13 cellular contexts compared by ENCODE assay signal in genomic region chr16:11181889-11182279, GRCh38.
DNase-seq lines count a peak whose midpoint lies in the region; ATAC-seq and TF ChIP-seq lines count a peak whose summit lies in the region.
"Had no signal": no experiment of that assay in that cellular context is flagged by ENCODE, and none has a peak within 500 bp of the region (broad histone marks: within the 10 kb centered on the region; RNA-seq: fewer than 3 reads in every experiment).

No MANE protein-coding gene starts in this region.

- H3K27me3 Mint-ChIP-seq in activated T-helper 17 cell treated with anti-CD3 and anti-CD28 coated beads, Interleukin-2, amount 50 U/mL, for 72 hours: no peaks in the 10 kb centered on the region

- H3K56ac ChIP-seq in mesendoderm (ENCODE audit: low read length): peak overlapping the region; percentile 2

- H3K4ac ChIP-seq in mesendoderm (ENCODE audit: low read depth, low read length): no peak overlapping the region

- peaks cover 9% of the 10 kb centered on the region for H3K4me1 ChIP-seq in mesendoderm (ENCODE audit: control insufficient read depth, low read depth, low read length)

- H3K18ac ChIP-seq in mesendoderm (ENCODE audit: low read length): no peak overlapping the region

- H2BK120ac ChIP-seq in mesendoderm (ENCODE audit: low read depth, low read length): no peak overlapping the region

- WGBS in mesendoderm (ENCODE audit: extremely low coverage, insufficient coverage, low lambda C conversion rate): no CpG with 5 or more reads among the region's 12 CpGs

- no peaks in the 10 kb centered on the region for H3K36me3 ChIP-seq in mesendoderm (ENCODE audit: control insufficient read depth, insufficient read depth, low read length)
- H3K36me3 ChIP-seq: cardiac muscle cell had no signal

- H3K27ac Mint-ChIP-seq in activated T-helper 17 cell treated with anti-CD3 and anti-CD28 coated beads, Interleukin-2, amount 50 U/mL, for 72 hours: peak overlapping the region; percentile 84

- H3K27ac ChIP-seq in mesendoderm (ENCODE audit: low read depth, low read length): no peak overlapping the region
- H3K27ac ChIP-seq: cardiac muscle cell, hepatocyte, neutrophil had no signal

- H2BK15ac ChIP-seq in mesendoderm (replicated peaks; ENCODE audit: low read depth): no peak overlapping the region

- H3K27me3 ChIP-seq in mesendoderm (ENCODE audit: insufficient read depth, low read length, poor library complexity): no peaks in the 10 kb centered on the region
- H3K27me3 ChIP-seq: cardiac muscle cell, hepatocyte, neutrophil had no signal

- no peaks in the 10 kb centered on the region for H3K9me3 Mint-ChIP-seq in activated T-helper 17 cell treated with anti-CD3 and anti-CD28 coated beads, Interleukin-2, amount 50 U/mL, for 72 hours

- peaks cover 20% of the 10 kb centered on the region for H3K4me1 Mint-ChIP-seq in activated T-helper 17 cell treated with anti-CD3 and anti-CD28 coated beads, Interleukin-2, amount 50 U/mL, for 72 hours

- no peaks in the 10 kb centered on the region for H3K79me2 ChIP-seq in mesendoderm (ENCODE audit: control insufficient read depth, insufficient read depth, low read length)
- H3K79me2 ChIP-seq: hepatocyte had no signal

- TF ChIP-seq CTCF in AG10803 (conservative IDR thresholded peaks at IDR 0.05; ENCODE audit: low read length): no peak

- H3K4me3 ChIP-seq in AG10803 (ENCODE audit: low read length): no peak overlapping the region
- no peak overlapping the region for H3K4me3 ChIP-seq in mesendoderm (ENCODE audit: low read length)
- H3K4me3 ChIP-seq: cardiac muscle cell, hepatocyte had no signal

- peak; percentile 30 for ATAC-seq in HG03196 (IDR thresholded peaks at IDR 0.05; ENCODE audit: unreplicated experiment)
- peak; percentile 75 for ATAC-seq in activated T-helper 17 cell treated with anti-CD3 and anti-CD28 coated beads, Interleukin-2, amount 50 U/mL, for 72 hours (replicated peaks)
- no peak for ATAC-seq in HG03097 (IDR thresholded peaks at IDR 0.05; ENCODE audit: low FRiP score, unreplicated experiment)
- ATAC-seq in GM21737 (IDR thresholded peaks at IDR 0.05; ENCODE audit: unreplicated experiment): no peak

- no peak overlapping the region for H2AK5ac ChIP-seq in mesendoderm (ENCODE audit: low read length)

- H2BK5ac ChIP-seq in mesendoderm (ENCODE audit: low read length): no peak overlapping the region

- H3K4me2 ChIP-seq in mesendoderm (ENCODE audit: low read length): no peak overlapping the region
- H3K4me2 ChIP-seq: hepatocyte had no signal

- H3K4me3 Mint-ChIP-seq in activated T-helper 17 cell treated with anti-CD3 and anti-CD28 coated beads, Interleukin-2, amount 50 U/mL, for 72 hours: peak overlapping the region; percentile 72

- H3K36me3 Mint-ChIP-seq in activated T-helper 17 cell treated with anti-CD3 and anti-CD28 coated beads, Interleukin-2, amount 50 U/mL, for 72 hours (ENCODE audit: low read depth): peaks cover 30% of the 10 kb centered on the region

- no peak overlapping the region for H4K5ac ChIP-seq in mesendoderm (ENCODE audit: low read length)

- H3K23ac ChIP-seq in mesendoderm (ENCODE audit: low read length): no peak overlapping the region

- H3K9ac ChIP-seq in mesendoderm (ENCODE audit: low read length): no peak overlapping the region

- no peak overlapping the region for H4K8ac ChIP-seq in mesendoderm (ENCODE audit: low read depth, low read length)

- DNase-seq in AG10803 (ENCODE audit: low read depth): peak; percentile 24
- no peak for DNase-seq in mesendoderm
- no peak for DNase-seq in foreskin melanocyte
- no peak for DNase-seq in HCEC 1CT
- DNase-seq: NCI-H2029 treated with DMSO at 0.1 percent for 48 hours, T1000 had no signal

- H3K79me1 ChIP-seq in mesendoderm (ENCODE audit: low read length): no peaks in the 10 kb centered on the region

Comparison
In these comparisons a context has a peak if more than half of its experiments do, and no peak if none do; other contexts are left out.
1. ATAC-seq: peak in HG03196 (single experiment) and activated T-helper 17 cell treated with anti-CD3 and anti-CD28 coated beads, Interleukin-2, amount 50 U/mL, for 72 hours (single experiment); none in HG03097 (single experiment) and GM21737 (single experiment).